In the genomic region with DNA sequence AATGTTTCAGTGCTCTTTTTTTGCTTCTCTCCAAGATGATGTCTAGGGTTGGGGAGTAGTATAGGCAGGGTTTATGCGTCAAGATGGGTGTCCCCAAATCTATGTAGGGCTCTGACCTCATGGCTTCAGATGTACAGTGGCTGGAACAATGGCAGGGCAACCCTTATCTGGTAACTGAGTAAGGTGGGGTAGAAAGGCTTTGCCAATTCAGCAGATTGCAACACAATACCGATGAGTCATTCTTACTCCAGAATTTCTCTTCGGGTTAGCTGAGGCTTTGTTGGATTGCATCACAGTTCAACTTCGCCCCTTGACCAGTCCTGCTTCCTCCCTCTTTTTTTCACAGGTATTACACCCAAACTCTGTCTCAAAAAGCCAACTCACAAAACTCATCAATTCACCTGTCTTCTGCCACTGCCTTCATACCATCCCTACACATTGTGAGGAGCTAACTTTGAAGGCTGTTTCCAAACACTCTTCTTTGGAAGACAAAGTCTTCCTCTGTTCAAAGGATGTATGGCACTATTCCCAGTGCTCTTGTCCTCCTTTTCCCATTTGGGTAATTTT, we compare ENCODE assay signal across 9 cellular contexts.
DNase-seq lines count a peak whose midpoint lies in the region; ATAC-seq, FAIRE-seq and TF ChIP-seq lines count a peak whose summit lies in the region.
"Had no signal": no experiment of that assay in that cellular context is flagged by ENCODE, and none has a peak within 500 bp of the region (broad histone marks: within the 10 kb centered on the region; RNA-seq: fewer than 3 reads in every experiment).

No MANE protein-coding gene starts in this region.

- WGBS in GM23248 (ENCODE audit: low coverage in 1 of 2, low lambda C conversion rate in 2 of 2, missing lambda C conversion rate in 2 of 2), 2 experiments = 21 to 31% methylated on average over 4 of the region's 4 CpGs

- H3K27ac ChIP-seq in GM23248 = no peak overlapping the region
- H3K27ac ChIP-seq: cardiac muscle cell had no signal

- H3K9ac ChIP-seq in GM23248 = no peak overlapping the region

- H3K79me2 ChIP-seq in GM23248 (ENCODE audit: insufficient read depth) = no peaks in the 10 kb centered on the region

- H3K27me3 ChIP-seq in GM23248 (replicated peaks; ENCODE audit: insufficient read depth) = no peaks in the 10 kb centered on the region
- H3K27me3 ChIP-seq: cardiac muscle cell had no signal

- H4K20me1 ChIP-seq in GM23248 (ENCODE audit: insufficient read depth) = no peaks in the 10 kb centered on the region

- FAIRE-seq in RCC 7860 (lab: Jason Lieb, UNC) = no peak

- no peak overlapping the region for H3K4me3 ChIP-seq in GM23248
- no peak overlapping the region for H3K4me3 ChIP-seq in fibroblast of villous mesenchyme (ENCODE audit: low read depth, low read length)
- H3K4me3 ChIP-seq: cardiac muscle cell had no signal

- H3K4me1 ChIP-seq in GM23248 (ENCODE audit: insufficient read depth) = no peaks in the 10 kb centered on the region

- no peak for TF ChIP-seq CTCF in fibroblast of villous mesenchyme (IDR thresholded peaks at IDR 0.05; ENCODE audit: insufficient read depth, low read depth, low read length)

- no peak overlapping the region for H3K4me2 ChIP-seq in GM23248 (ENCODE audit: unreplicated experiment)

- no peaks in the 10 kb centered on the region for H3K9me2 ChIP-seq in GM23248 (ENCODE audit: insufficient read depth)

- no peaks in the 10 kb centered on the region for H3K9me3 ChIP-seq in GM23248 (ENCODE audit: low read depth)

- in situ Hi-C loops in GM23248 (cut with MboI) = no loop called here

- peak; percentile 80 for DNase-seq in GM23248
- peak; percentile 18 for DNase-seq in RCC 7860 (ENCODE audit: low spot score)
- DNase-seq in fibroblast of villous mesenchyme (ENCODE audit: low read depth) = peak; percentile 83
- peak; percentile 97 for DNase-seq in renal cortical epithelial cell (ENCODE audit: low read depth)
- DNase-seq in NCI-H1930 (lab: John Stamatoyannopoulos, UW) = no peak
- no peak for DNase-seq in hepatic stellate cell (ENCODE audit: low spot score)
- DNase-seq in stimulated activated naive CD4-positive, alpha-beta T cell (lab: John Stamatoyannopoulos, UW) = no peak

- H3K36me3 ChIP-seq in GM23248 (ENCODE audit: low read depth) = no peaks in the 10 kb centered on the region
- H3K36me3 ChIP-seq: cardiac muscle cell had no signal

- no peak for ATAC-seq in HG03378 (IDR thresholded peaks at IDR 0.05; ENCODE audit: unreplicated experiment)

- no peaks in the 10 kb centered on the region for H3F3A ChIP-seq in GM23248 (ENCODE audit: insufficient read depth)

- H2AFZ ChIP-seq in GM23248 = no peak overlapping the region

Comparison
In these comparisons a context has a peak if more than half of its experiments do, and no peak if none do; other contexts are left out.
1. DNase-seq: peak in GM23248 (single experiment), RCC 7860 (single experiment), fibroblast of villous mesenchyme (single experiment) and renal cortical epithelial cell (single experiment); none in NCI-H1930 (0 of 2), hepatic stellate cell (single experiment) and stimulated activated naive CD4-positive, alpha-beta T cell (0 of 6).